ENCODE assay signal across 9 cellular contexts in genomic region chr15:81256916-81257315, GRCh38.
DNase-seq lines count a peak whose midpoint lies in the region; ATAC-seq, FAIRE-seq and TF ChIP-seq lines count a peak whose summit lies in the region.
"Had no signal": no experiment of that assay in that cellular context is flagged by ENCODE, and none has a peak within 500 bp of the region (broad histone marks: within the 10 kb centered on the region; RNA-seq: fewer than 3 reads in every experiment).

No MANE protein-coding gene starts in this region.

- intact Hi-C loops in activated T-helper 2 cell treated with anti-CD3 and anti-CD28 coated beads, Interferon-gamma antibody, Interleukin-2, Interleukin-4, amounts not matched to agents 10 μg/mL and 5 μg/mL and 100 μg/mL, durations not matched to agents 14 hours and 24 hours and 36 hours (cut with micrococcal nuclease), result no loop called here

- H3K4me1 ChIP-seq in adipocyte (ENCODE audit: control insufficient read depth, insufficient read depth, low read length), result peaks cover 21% of the 10 kb centered on the region

- peak overlapping the region; percentile 20 for H3K9ac ChIP-seq in adipocyte (ENCODE audit: low read length)

- no peak overlapping the region for H3K4me3 ChIP-seq in adipocyte (ENCODE audit: low read length)

- no peaks in the 10 kb centered on the region for H3K9me3 ChIP-seq in adipocyte (ENCODE audit: control insufficient read depth, low read length)

- peak; percentile 82 for FAIRE-seq in A204.1 (lab: Jason Lieb, UNC)

- H3K36me3 ChIP-seq in adipocyte (ENCODE audit: control insufficient read depth, insufficient read depth, low read length, severe bottlenecking), result no peaks in the 10 kb centered on the region

- H3K27me3 Mint-ChIP-seq in HFFc6 (ENCODE audit: insufficient read depth), result peaks cover 6% of the 10 kb centered on the region
- peaks cover 9% of the 10 kb centered on the region for H3K27me3 Mint-ChIP-seq in activated T-cell treated with anti-CD3 and anti-CD28 coated beads, Interleukin-2, amount 50 U/mL, for 4 hours (ENCODE audit: low read depth)
- H3K27me3 Mint-ChIP-seq in activated T-helper 2 cell treated with anti-CD3 and anti-CD28 coated beads, Interferon-gamma antibody, Interleukin-2, Interleukin-4, amounts not matched to agents 10 μg/mL and 5 μg/mL and 100 μg/mL, durations not matched to agents 14 hours and 24 hours and 36 hours (ENCODE audit: low read depth), result peaks cover 9% of the 10 kb centered on the region

- H3K9me3 Mint-ChIP-seq in HFFc6, result no peaks in the 10 kb centered on the region
- no peaks in the 10 kb centered on the region for H3K9me3 Mint-ChIP-seq in activated T-cell treated with anti-CD3 and anti-CD28 coated beads, Interleukin-2, amount 50 U/mL, for 4 hours
- H3K9me3 Mint-ChIP-seq in activated T-helper 2 cell treated with anti-CD3 and anti-CD28 coated beads, Interferon-gamma antibody, Interleukin-2, Interleukin-4, amounts not matched to agents 10 μg/mL and 5 μg/mL and 100 μg/mL, durations not matched to agents 14 hours and 24 hours and 36 hours, result no peaks in the 10 kb centered on the region

- no peak overlapping the region for H3K27ac Mint-ChIP-seq in HFFc6
- no peak overlapping the region for H3K27ac Mint-ChIP-seq in activated T-helper 2 cell treated with anti-CD3 and anti-CD28 coated beads, Interferon-gamma antibody, Interleukin-2, Interleukin-4, amounts not matched to agents 10 μg/mL and 5 μg/mL and 100 μg/mL, durations not matched to agents 14 hours and 24 hours and 36 hours

- H3K36me3 Mint-ChIP-seq in HFFc6 (ENCODE audit: low read depth), result no peaks in the 10 kb centered on the region
- peaks cover 1% of the 10 kb centered on the region for H3K36me3 Mint-ChIP-seq in activated T-cell treated with anti-CD3 and anti-CD28 coated beads, Interleukin-2, amount 50 U/mL, for 4 hours (ENCODE audit: insufficient read depth)
- no peaks in the 10 kb centered on the region for H3K36me3 Mint-ChIP-seq in activated T-helper 2 cell treated with anti-CD3 and anti-CD28 coated beads, Interferon-gamma antibody, Interleukin-2, Interleukin-4, amounts not matched to agents 10 μg/mL and 5 μg/mL and 100 μg/mL, durations not matched to agents 14 hours and 24 hours and 36 hours (ENCODE audit: low read depth)

- no peak overlapping the region for H3K4me3 Mint-ChIP-seq in HFFc6
- H3K4me3 Mint-ChIP-seq in activated T-cell treated with anti-CD3 and anti-CD28 coated beads, Interleukin-2, amount 50 U/mL, for 4 hours, result no peak overlapping the region
- no peak overlapping the region for H3K4me3 Mint-ChIP-seq in activated T-helper 2 cell treated with anti-CD3 and anti-CD28 coated beads, Interferon-gamma antibody, Interleukin-2, Interleukin-4, amounts not matched to agents 10 μg/mL and 5 μg/mL and 100 μg/mL, durations not matched to agents 14 hours and 24 hours and 36 hours (ENCODE audit: low read depth)

- H3K4me1 Mint-ChIP-seq in HFFc6 (ENCODE audit: low read depth), result no peaks in the 10 kb centered on the region
- H3K4me1 Mint-ChIP-seq in activated T-cell treated with anti-CD3 and anti-CD28 coated beads, Interleukin-2, amount 50 U/mL, for 4 hours (ENCODE audit: low read depth), result no peaks in the 10 kb centered on the region
- H3K4me1 Mint-ChIP-seq in activated T-helper 2 cell treated with anti-CD3 and anti-CD28 coated beads, Interferon-gamma antibody, Interleukin-2, Interleukin-4, amounts not matched to agents 10 μg/mL and 5 μg/mL and 100 μg/mL, durations not matched to agents 14 hours and 24 hours and 36 hours (ENCODE audit: low read depth), result no peaks in the 10 kb centered on the region

- ATAC-seq in activated T-cell treated with anti-CD3 and anti-CD28 coated beads, Interleukin-2, amount 50 U/mL, for 4 hours, result no peak

- TF ChIP-seq CTCF in HFFc6 (IDR thresholded peaks at IDR 0.05), result peak; percentile 79

- DNase-seq in HFFc6, result peak; percentile 53
- DNase-seq in adipocyte (ENCODE audit: low read depth), result peak; percentile 82
- peak; percentile 63 for DNase-seq in inferior parietal cortex (ENCODE audit: extremely low spot score)
- no peak for DNase-seq in activated T-cell treated with anti-CD3 and anti-CD28 coated beads, Interleukin-2, amount 50 U/mL, for 4 hours
- DNase-seq in activated effector memory CD4-positive, alpha-beta T cell treated with anti-CD3 and anti-CD28 coated beads, Interleukin-2, amount 50 U/mL, for 16 hours, result no peak
- no peak for DNase-seq in NCI-H1436 (lab: John Stamatoyannopoulos, UW)
- DNase-seq in activated T-helper 2 cell treated with anti-CD3 and anti-CD28 coated beads, Interferon-gamma antibody, Interleukin-2, Interleukin-4, amounts not matched to agents 10 μg/mL and 5 μg/mL and 100 μg/mL, durations not matched to agents 14 hours and 24 hours and 36 hours (ENCODE audit: low spot score), result no peak
- DNase-seq: stimulated activated CD4-positive, alpha-beta T cell treated with anti-CD3 and anti-CD28 coated beads, Interleukin-4, amount 100 ng/mL, for 1 hour had no signal

- H3K27me3 ChIP-seq in adipocyte (replicated peaks; ENCODE audit: control insufficient read depth, insufficient read depth, low read length), result no peaks in the 10 kb centered on the region

Comparison
In these comparisons a context has a peak if more than half of its experiments do, and no peak if none do; other contexts are left out.
1. DNase-seq: peak in HFFc6 (single experiment), adipocyte (single experiment) and inferior parietal cortex (single experiment); none in activated T-cell treated with anti-CD3 and anti-CD28 coated beads, Interleukin-2, amount 50 U/mL, for 4 hours (single experiment), activated effector memory CD4-positive, alpha-beta T cell treated with anti-CD3 and anti-CD28 coated beads, Interleukin-2, amount 50 U/mL, for 16 hours (single experiment), NCI-H1436 (single experiment) and activated T-helper 2 cell treated with anti-CD3 and anti-CD28 coated beads, Interferon-gamma antibody, Interleukin-2, Interleukin-4, amounts not matched to agents 10 μg/mL and 5 μg/mL and 100 μg/mL, durations not matched to agents 14 hours and 24 hours and 36 hours (single experiment).